Comparison of ENCODE assay signal across 19 cellular contexts in genomic region chr11:90809581-90809980, GRCh38.
DNase-seq lines count a peak whose midpoint lies in the region; ATAC-seq and TF ChIP-seq lines count a peak whose summit lies in the region.
"Had no signal": no experiment of that assay in that cellular context is flagged by ENCODE, and none has a peak within 500 bp of the region (broad histone marks: within the 10 kb centered on the region; RNA-seq: fewer than 3 reads in every experiment).

No MANE protein-coding gene starts in this region.

- CTCF ChIA-PET in RWPE1 (lab: Yijun Ruan, JAX) (no interaction called here), mammary epithelial cell (lab: Charles Lee; ENCODE audit: low non-redundant PET) (no interaction called here)

- no peak overlapping the region for H2AFZ ChIP-seq in mammary epithelial cell (ENCODE audit: low read depth, low read length)
- H2AFZ ChIP-seq: GM23338 had no signal

- H3K4me1 ChIP-seq in mammary epithelial cell (ENCODE audit: insufficient read depth, low read length) (peaks cover 9% of the 10 kb centered on the region), BE2C (no peaks in the 10 kb centered on the region)
- H3K4me1 ChIP-seq: BLaER1 treated with 17β-estradiol and CSF1 and Interleukin-3, amounts not matched to agents 10 nM and 100 nM had no signal

- no peaks in the 10 kb centered on the region for H4K20me1 ChIP-seq in mammary epithelial cell (ENCODE audit: insufficient read depth, low read length)
- H4K20me1 ChIP-seq: BLaER1 treated with 17β-estradiol and CSF1 and Interleukin-3, amounts not matched to agents 10 nM and 100 nM had no signal

- peaks cover 5 to 7% of the 10 kb centered on the region in 2 donors for H3K9me3 Mint-ChIP-seq in stimulated activated naive B cell treated with anti-CD40 and anti-IgM and Interleukin-4, amounts not matched to agents 10 μg/mL and 1 μg/mL and 100 μg/mL, for 72 hours
- H3K9me3 Mint-ChIP-seq: GM23338, H9 had no signal

- no peaks in the 10 kb centered on the region for H3K27me3 ChIP-seq in mammary epithelial cell (ENCODE audit: insufficient read depth, low read length)
- no peaks in the 10 kb centered on the region for H3K27me3 ChIP-seq in BE2C
- H3K27me3 ChIP-seq: BLaER1 treated with 17β-estradiol and CSF1 and Interleukin-3, amounts not matched to agents 10 nM and 100 nM had no signal

- no peaks in the 10 kb centered on the region for H3K79me2 ChIP-seq in mammary epithelial cell (ENCODE audit: insufficient read depth, low read length)

- 52% methylated on average over 5 of the region's 5 CpGs for WGBS in mammary epithelial cell (ENCODE audit: low coverage, missing lambda C conversion rate)

- peaks cover 1% of the 10 kb centered on the region for H3K36me3 ChIP-seq in mammary epithelial cell (ENCODE audit: insufficient read depth, low read length)
- H3K36me3 ChIP-seq in BE2C, result no peaks in the 10 kb centered on the region
- H3K36me3 ChIP-seq: BLaER1 treated with 17β-estradiol and CSF1 and Interleukin-3, amounts not matched to agents 10 nM and 100 nM had no signal

- H3K4me2 ChIP-seq in mammary epithelial cell (ENCODE audit: insufficient read depth, low read depth, low read length), result no peak overlapping the region
- H3K4me2 ChIP-seq: BLaER1 treated with 17β-estradiol and CSF1 and Interleukin-3, amounts not matched to agents 10 nM and 100 nM; GM23338 had no signal

- H3K4me3 Mint-ChIP-seq in stimulated activated naive B cell treated with anti-CD40 and anti-IgM and Interleukin-4, amounts not matched to agents 10 μg/mL and 1 μg/mL and 100 μg/mL, for 72 hours, result no peak overlapping the region
- H3K4me3 Mint-ChIP-seq: B cell; CD14-positive monocyte; CD4-positive, alpha-beta T cell; CD8-positive, alpha-beta memory T cell; GM23338; H9 had no signal

- BruUV-seq in mammary epithelial cell (replicated peaks; lab: Mats Ljungman, UMichigan), result no TSS peak

- intact Hi-C loops in mammary epithelial cell (cut with micrococcal nuclease), result loop anchor here (5.0 kb wide), 1 partner anchor 33 kb away; no protein-coding TSS in a partner anchor

- H3K4me3 ChIP-seq in mammary epithelial cell (replicated peaks in 1 of 3; ENCODE audit: insufficient read depth in 1 of 3, low read depth in 2 of 3, low read length in 3 of 3), result no peak overlapping the region
- no peak overlapping the region for H3K4me3 ChIP-seq in BE2C (ENCODE audit: low read depth, low read length)
- H3K4me3 ChIP-seq: BLaER1 treated with 17β-estradiol and CSF1 and Interleukin-3, amounts not matched to agents 10 nM and 100 nM; GM12878; GM23338 had no signal

- no peak for TF ChIP-seq CTCF in RWPE1 (conservative IDR thresholded peaks at IDR 0.05; ENCODE audit: low read depth)
- no peak for TF ChIP-seq CTCF in mammary epithelial cell (conservative IDR thresholded peaks at IDR 0.05 in 1 of 2, IDR thresholded peaks at IDR 0.05 in 1 of 2; ENCODE audit: extremely low read depth in 1 of 2, insufficient read depth in 1 of 2, low read depth in 1 of 2, low read length in 2 of 2)
- no peak for TF ChIP-seq CTCF in BE2C (IDR thresholded peaks at IDR 0.05; ENCODE audit: low read depth, low read length)

- in situ Hi-C loops in mammary epithelial cell (cut with MboI; ENCODE audit: low sequenced_read_pairs in 2 of 2), result no loop called here

- no peaks in the 10 kb centered on the region for H3K27me3 Mint-ChIP-seq in stimulated activated naive B cell treated with anti-CD40 and anti-IgM and Interleukin-4, amounts not matched to agents 10 μg/mL and 1 μg/mL and 100 μg/mL, for 72 hours
- H3K27me3 Mint-ChIP-seq: B cell; CD4-positive, alpha-beta T cell; CD8-positive, alpha-beta memory T cell had no signal

- H3K27ac Mint-ChIP-seq in stimulated activated naive B cell treated with anti-CD40 and anti-IgM and Interleukin-4, amounts not matched to agents 10 μg/mL and 1 μg/mL and 100 μg/mL, for 72 hours, result no peak overlapping the region
- H3K27ac Mint-ChIP-seq: B cell; CD14-positive monocyte; CD4-positive, alpha-beta T cell; CD8-positive, alpha-beta memory T cell; GM23338; H9 had no signal

- no peak for ATAC-seq in stimulated activated naive B cell treated with anti-CD40 and anti-IgM and Interleukin-4, amounts not matched to agents 10 μg/mL and 1 μg/mL and 100 μg/mL, for 72 hours (replicated peaks)
- ATAC-seq: GM12878, GM23338, HCT116 had no signal

- H3K4me1 Mint-ChIP-seq in stimulated activated naive B cell treated with anti-CD40 and anti-IgM and Interleukin-4, amounts not matched to agents 10 μg/mL and 1 μg/mL and 100 μg/mL, for 72 hours, result no peaks in the 10 kb centered on the region
- H3K4me1 Mint-ChIP-seq: B cell; CD14-positive monocyte; CD8-positive, alpha-beta memory T cell; GM23338; H9 had no signal

- DNase-seq in RWPE1 (ENCODE audit: low spot score) (peak; percentile 10), mammary epithelial cell (peak; percentile 24), epithelial cell of prostate (ENCODE audit: low read depth, low spot score) (no peak), NCI-H748 treated with DMSO at 0.1 percent for 48 hours (lab: John Stamatoyannopoulos, UW) (no peak), BE2C (no peak)
- DNase-seq in stimulated activated naive B cell treated with anti-CD40 and anti-IgM and Interleukin-4, amounts not matched to agents 10 μg/mL and 1 μg/mL and 100 μg/mL, for 72 hours, result no peak
- DNase-seq: CD4-positive, alpha-beta T cell; CD8-positive, alpha-beta memory T cell; DMS 273 treated with DMSO at 0.1 percent for 48 hours; DMS79; EL; GDM1; H9 had no signal

- dilution Hi-C loops in mammary epithelial cell (cut with HindIII; ENCODE audit: low sequenced_read_pairs), result no loop called here

- peak overlapping the region; percentile 34; the same call in 1 of the 2 replicates for H3K27ac ChIP-seq in RWPE1
- no peak overlapping the region for H3K27ac ChIP-seq in mammary epithelial cell (ENCODE audit: insufficient read depth, low read depth, low read length)
- peak overlapping the region; percentile 1 for H3K27ac ChIP-seq in epithelial cell of prostate
- H3K27ac ChIP-seq: BLaER1 treated with 17β-estradiol and CSF1 and Interleukin-3, amounts not matched to agents 10 nM and 100 nM had no signal

- POLR2A ChIA-PET in RWPE1 (lab: Yijun Ruan, JAX; ENCODE audit: low non-redundant PET), result no interaction called here

- H3K9me3 ChIP-seq in mammary epithelial cell (replicated peaks; ENCODE audit: insufficient read depth, low read length), result no peaks in the 10 kb centered on the region
- no peaks in the 10 kb centered on the region; the same call in 1 of the 2 replicates for H3K9me3 ChIP-seq in BE2C

- H3K36me3 Mint-ChIP-seq in stimulated activated naive B cell treated with anti-CD40 and anti-IgM and Interleukin-4, amounts not matched to agents 10 μg/mL and 1 μg/mL and 100 μg/mL, for 72 hours, result no peaks in the 10 kb centered on the region
- H3K36me3 Mint-ChIP-seq: CD14-positive monocyte; CD8-positive, alpha-beta memory T cell had no signal

- H3K9ac ChIP-seq in mammary epithelial cell (ENCODE audit: insufficient read depth, low read length), result no peak overlapping the region
- H3K9ac ChIP-seq: BLaER1 treated with 17β-estradiol and CSF1 and Interleukin-3, amounts not matched to agents 10 nM and 100 nM had no signal

Comparison
In these comparisons a context has a peak if more than half of its experiments do, and no peak if none do; other contexts are left out.
1. DNase-seq: peak in RWPE1 (single experiment) and mammary epithelial cell (single experiment); none in epithelial cell of prostate (single experiment), NCI-H748 treated with DMSO at 0.1 percent for 48 hours (single experiment), BE2C (single experiment) and stimulated activated naive B cell treated with anti-CD40 and anti-IgM and Interleukin-4, amounts not matched to agents 10 μg/mL and 1 μg/mL and 100 μg/mL, for 72 hours (single experiment).